8 cellular contexts compared by ENCODE assay signal in genomic region chr6:26216015-26216885, GRCh38.
DNase-seq lines count a peak whose midpoint lies in the region; ATAC-seq and TF ChIP-seq lines count a peak whose summit lies in the region.

No MANE protein-coding gene starts in this region.

- ATAC-seq in GM19467 (IDR thresholded peaks at IDR 0.05; ENCODE audit: unreplicated experiment): peak; percentile 50
- ATAC-seq in HG03575 (IDR thresholded peaks at IDR 0.05; ENCODE audit: extremely low read depth, insufficient number of reproducible peaks, low FRiP score, unreplicated experiment): peak; percentile 63

- no peak for TF ChIP-seq CTCF in Caco-2 (IDR thresholded peaks at IDR 0.05; ENCODE audit: insufficient read depth in 1 of 2, low read depth in 1 of 2, low read length in 1 of 2, severe bottlenecking in 1 of 2, unreplicated experiment in 1 of 2)

- BruUV-seq in Caco-2 (replicated peaks; lab: Mats Ljungman, UMichigan): TSS peak; percentile 94

- H3K27me3 ChIP-seq in Caco-2 (replicated peaks; ENCODE audit: control insufficient read depth, insufficient read depth, low read length) (no peaks in the 10 kb centered on the region), mononuclear cell (ENCODE audit: insufficient read depth, low read length) (no peaks in the 10 kb centered on the region), stomach smooth muscle (ENCODE audit: control insufficient read depth in 1 of 2, insufficient read depth in 2 of 2, low read length in 2 of 2) (peaks cover 0 to 4% of the 10 kb centered on the region in 2 donors)

- intact Hi-C loops in Caco-2 (cut with micrococcal nuclease; ENCODE audit: unreplicated experiment): loop anchor here (1.0 kb wide), 4 partner anchors 12 to 69 kb away; a partner anchor contains a TSS

- DNase-seq in Caco-2 (peak in 1 of 2 experiments; percentile 85), NOMO-1 treated with DMSO at 0.1 percent for 48 hours (lab: John Stamatoyannopoulos, UW; ENCODE audit: unreplicated experiment) (peak; percentile 97), activated T-cell treated with anti-CD3 and anti-CD28 coated beads for 24 hours (ENCODE audit: low read depth) (peak; percentile 66), erythroblast (lab: John Stamatoyannopoulos, UW) (peak; percentile 97)

- no peaks in the 10 kb centered on the region for H3K9me3 Mint-ChIP-seq in Caco-2 (ENCODE audit: unreplicated experiment)

- no peaks in the 10 kb centered on the region for H3K36me3 Mint-ChIP-seq in Caco-2 (ENCODE audit: insufficient read depth, unreplicated experiment)

- H3K9me3 ChIP-seq in Caco-2 (no peaks in the 10 kb centered on the region), mononuclear cell (ENCODE audit: low read depth, low read length) (no peaks in the 10 kb centered on the region), stomach smooth muscle (ENCODE audit: control insufficient read depth in 2 of 2, low read length in 2 of 2) (no peaks in the 10 kb centered on the region)

- no peaks in the 10 kb centered on the region for H3K4me1 ChIP-seq in Caco-2
- H3K4me1 ChIP-seq in mononuclear cell (ENCODE audit: insufficient read depth, low read length): peaks cover 32% of the 10 kb centered on the region
- peaks cover 12% of the 10 kb centered on the region for H3K4me1 ChIP-seq in stomach smooth muscle (ENCODE audit: control insufficient read depth, insufficient read depth, low read length)

- TF ChIP-seq POLR2A in erythroblast (IDR thresholded peaks at IDR 0.05; ENCODE audit: low read length): peak; percentile 99

- H3K4me3 ChIP-seq in Caco-2 (ENCODE audit: low read depth, low read length): peak overlapping the region; percentile 66
- peak overlapping the region; percentile 66 for H3K4me3 ChIP-seq in mononuclear cell (ENCODE audit: low read length)
- H3K4me3 ChIP-seq in stomach smooth muscle (ENCODE audit: low read length in 2 of 2): peak overlapping the region; percentile 75 to 87

- no peaks in the 10 kb centered on the region for H3K27me3 Mint-ChIP-seq in Caco-2 (ENCODE audit: insufficient read depth, unreplicated experiment)

- no peak overlapping the region for H3K4me3 Mint-ChIP-seq in Caco-2 (ENCODE audit: unreplicated experiment)

- no peaks in the 10 kb centered on the region for H3K4me1 Mint-ChIP-seq in Caco-2 (ENCODE audit: low read depth, unreplicated experiment)

- peak overlapping the region; percentile 94 for H3K27ac ChIP-seq in stomach smooth muscle (ENCODE audit: low read length)

- no peak overlapping the region for H3K27ac Mint-ChIP-seq in Caco-2 (ENCODE audit: unreplicated experiment)

- CTCF ChIA-PET in Caco-2 (lab: Charles Lee): interaction anchor here (1.0 to 1.7 kb wide), 4 partner anchors 34 to 153 kb away, joined by 3 to 16 read pairs (median 7); a partner anchor contains a TSS

- POLR2A ChIA-PET in Caco-2 (lab: Charles Lee): interaction anchor here (0.6 to 3.6 kb wide), 39 partner anchors 9 to 1677 kb away, joined by 3 to 182 read pairs (median 7); a partner anchor contains a TSS

- H3K9ac ChIP-seq in stomach smooth muscle (ENCODE audit: low read length in 2 of 2): peak overlapping the region; percentile 81 to 93

- H3K36me3 ChIP-seq in Caco-2 (ENCODE audit: control insufficient read depth, insufficient read depth, low read length) (no peaks in the 10 kb centered on the region), stomach smooth muscle (ENCODE audit: control insufficient read depth in 2 of 2, insufficient read depth in 2 of 2, low read length in 2 of 2) (no peaks in the 10 kb centered on the region)
